ENCODE assay signal across 28 cellular contexts in the genomic region with DNA sequence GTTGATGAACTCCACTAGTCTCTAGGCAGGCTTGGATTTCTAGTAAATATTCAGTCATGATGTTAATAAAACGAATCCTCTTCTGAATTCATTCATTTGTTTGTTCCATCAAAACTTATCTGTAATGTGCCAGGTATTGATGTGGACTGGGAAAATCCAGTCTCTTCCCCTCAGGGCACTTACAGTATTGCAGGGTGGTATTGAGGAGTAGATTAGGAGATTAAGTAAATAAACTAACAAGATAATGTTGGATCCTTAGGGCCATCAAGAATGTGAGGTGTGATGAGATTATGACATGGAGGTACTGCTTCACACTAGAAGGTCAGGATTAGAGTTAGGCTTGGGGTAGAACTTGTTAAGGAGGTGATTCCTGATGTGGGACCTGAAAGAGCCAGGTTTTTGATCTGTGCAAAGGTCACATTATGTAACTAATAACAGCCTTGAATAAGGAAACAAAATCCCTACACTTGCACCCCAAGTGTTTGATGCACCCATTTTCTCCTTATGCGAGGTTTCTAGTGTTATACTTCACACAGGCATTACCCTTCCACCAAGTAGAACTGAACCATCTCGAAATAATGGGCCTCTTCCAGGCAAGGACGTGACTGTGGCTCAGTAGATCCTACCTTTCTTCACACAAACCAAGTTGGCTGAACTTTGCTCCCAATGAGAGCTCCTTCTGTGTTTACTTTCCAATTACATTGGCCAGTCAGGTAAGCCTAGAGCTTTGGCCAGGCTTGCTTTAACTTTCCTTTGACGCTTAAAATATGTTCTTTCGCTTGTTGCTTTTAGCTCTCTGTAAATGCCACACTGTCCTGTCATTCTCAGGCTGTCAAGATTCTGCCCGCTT. TPM values are rescaled to one million over a fixed set of nuclear protein-coding genes. Genes with fewer than 3 reads are reported as not detected.
DNase-seq lines count a peak whose midpoint lies in the region; ATAC-seq and TF ChIP-seq lines count a peak whose summit lies in the region.
"Had no signal": no experiment of that assay in that cellular context is flagged by ENCODE, and none has a peak within 500 bp of the region (broad histone marks: within the 10 kb centered on the region; RNA-seq: fewer than 3 reads in every experiment).

No MANE protein-coding gene starts in this region.

- no peak overlapping the region for H2AFZ ChIP-seq in PC-3 (ENCODE audit: low read length)

- peaks cover 49 to 61% of the 10 kb centered on the region in 2 donors for H3K4me1 Mint-ChIP-seq in natural killer cell treated with Interleukin-12 subunit alpha and Interleukin-12 subunit beta and Interleukin-15 and Interleukin-18, amount 100 ng/mL, for 72 hours (ENCODE audit: low read depth in 2 of 2)

- H3K4me3 Mint-ChIP-seq in natural killer cell treated with Interleukin-12 subunit alpha and Interleukin-12 subunit beta and Interleukin-15 and Interleukin-18, amount 100 ng/mL, for 72 hours: peak overlapping the region; percentile 47
- H3K4me3 Mint-ChIP-seq: activated T-cell treated with anti-CD3 and anti-CD28 coated beads, Interleukin-2, amount 50 U/mL, for 72 hours; dendritic cell treated with granulocyte-macrophage colony-stimulating factor and Interleukin-4, amounts not matched to agents 40 ng/mL and 50 ng/mL, for 4 days; naive thymus-derived CD4-positive, alpha-beta T cell; stimulated activated effector memory CD8-positive, alpha-beta T cell treated with anti-CD3 and anti-CD28 coated beads, Interleukin-12 subunit alpha, Interleukin-12 subunit beta, amount 100 ng/mL, for 72 hours; T-cell had no signal

- no peaks in the 10 kb centered on the region for H3K9me3 ChIP-seq in PC-3 (ENCODE audit: low read length)
- H3K9me3 ChIP-seq: Peyer's patch, SJCRH30, vagina had no signal

- no peaks in the 10 kb centered on the region for H3K36me3 ChIP-seq in PC-3 (ENCODE audit: low read depth, low read length)
- H3K36me3 ChIP-seq: cardiac muscle cell, Peyer's patch, SJCRH30, vagina had no signal

- POLR2A ChIA-PET in PC-3 (lab: Charles Lee; ENCODE audit: unreplicated experiment): no interaction called here

- 0 out of 2 replicates have a peak overlapping the region, but pooled peaks have one; percentile 11 for H3K27ac ChIP-seq in PC-3 (ENCODE audit: low read length)
- H3K27ac ChIP-seq: BLaER1 treated with 17β-estradiol and CSF1 and Interleukin-3, amounts not matched to agents 10 nM and 100 nM; cardiac muscle cell; HL-60; SJCRH30; vagina had no signal

- no peaks in the 10 kb centered on the region for H3K79me2 ChIP-seq in PC-3 (ENCODE audit: low read length)

- peak overlapping the region; percentile 70 to 94 for H3K27ac Mint-ChIP-seq in natural killer cell treated with Interleukin-12 subunit alpha and Interleukin-12 subunit beta and Interleukin-15 and Interleukin-18, amount 100 ng/mL, for 72 hours
- H3K27ac Mint-ChIP-seq: activated T-cell treated with anti-CD3 and anti-CD28 coated beads, Interleukin-2, amount 50 U/mL, for 72 hours; dendritic cell treated with granulocyte-macrophage colony-stimulating factor and Interleukin-4, amounts not matched to agents 40 ng/mL and 50 ng/mL, for 4 days; naive thymus-derived CD4-positive, alpha-beta T cell; stimulated activated effector memory CD8-positive, alpha-beta T cell treated with anti-CD3 and anti-CD28 coated beads, Interleukin-12 subunit alpha, Interleukin-12 subunit beta, amount 100 ng/mL, for 72 hours; T-cell had no signal

- H3K4me3 ChIP-seq in GM12864 (ENCODE audit: low read depth, low read length): no peak overlapping the region
- peak overlapping the region; percentile 11; the same call in 1 of the 2 replicates for H3K4me3 ChIP-seq in PC-3 (ENCODE audit: low read length)
- H3K4me3 ChIP-seq: BLaER1 treated with 17β-estradiol and CSF1 and Interleukin-3, amounts not matched to agents 10 nM and 100 nM; cardiac muscle cell; lung; SJCRH30; vagina had no signal

- no peaks in the 10 kb centered on the region for H3K27me3 ChIP-seq in PC-3 (ENCODE audit: low read length)
- H3K27me3 ChIP-seq: cardiac muscle cell, Peyer's patch, vagina had no signal

- H3K9me2 ChIP-seq in PC-3 (replicated peaks; ENCODE audit: low read length): no peaks in the 10 kb centered on the region

- no TSS peak for BruUV-seq in PC-3 (replicated peaks; lab: Mats Ljungman, UMichigan)

- no peak for ATAC-seq in PC-3
- peak; percentile 94 for ATAC-seq in left lobe of liver
- no peak for ATAC-seq in natural killer cell treated with Interleukin-12 subunit alpha and Interleukin-12 subunit beta and Interleukin-15 and Interleukin-18, amount 100 ng/mL, for 72 hours
- no peak for ATAC-seq in GM19035 (IDR thresholded peaks at IDR 0.05; ENCODE audit: unreplicated experiment)
- ATAC-seq: activated T-cell treated with anti-CD3 and anti-CD28 coated beads, Interleukin-2, amount 50 U/mL, for 72 hours; HCT116; naive thymus-derived CD4-positive, alpha-beta T cell; stimulated activated effector memory CD8-positive, alpha-beta T cell treated with anti-CD3 and anti-CD28 coated beads, Interleukin-12 subunit alpha, Interleukin-12 subunit beta, amount 100 ng/mL, for 72 hours; T-cell had no signal

- peaks cover 10% of the 10 kb centered on the region; the same call in 1 of the 2 replicates for H3K4me1 ChIP-seq in PC-3 (ENCODE audit: insufficient read depth, low read length)
- H3K4me1 ChIP-seq: SJCRH30, vagina had no signal

- H3K27me3 Mint-ChIP-seq in natural killer cell treated with Interleukin-12 subunit alpha and Interleukin-12 subunit beta and Interleukin-15 and Interleukin-18, amount 100 ng/mL, for 72 hours: no peaks in the 10 kb centered on the region
- H3K27me3 Mint-ChIP-seq: dendritic cell treated with granulocyte-macrophage colony-stimulating factor and Interleukin-4, amounts not matched to agents 40 ng/mL and 50 ng/mL, for 4 days; naive thymus-derived CD4-positive, alpha-beta T cell; T-cell had no signal

- H3K36me3 Mint-ChIP-seq in natural killer cell treated with Interleukin-12 subunit alpha and Interleukin-12 subunit beta and Interleukin-15 and Interleukin-18, amount 100 ng/mL, for 72 hours: peaks cover 34% of the 10 kb centered on the region

- peak overlapping the region; percentile 47 for H3K4me2 ChIP-seq in PC-3 (ENCODE audit: low read length)
- H3K4me2 ChIP-seq: BLaER1 treated with 17β-estradiol and CSF1 and Interleukin-3, amounts not matched to agents 10 nM and 100 nM had no signal

- H3K9ac ChIP-seq in PC-3 (ENCODE audit: low read length): no peak overlapping the region
- H3K9ac ChIP-seq: BLaER1 treated with 17β-estradiol and CSF1 and Interleukin-3, amounts not matched to agents 10 nM and 100 nM had no signal

- H3K9me3 Mint-ChIP-seq in natural killer cell treated with Interleukin-12 subunit alpha and Interleukin-12 subunit beta and Interleukin-15 and Interleukin-18, amount 100 ng/mL, for 72 hours: no peaks in the 10 kb centered on the region
- H3K9me3 Mint-ChIP-seq: dendritic cell treated with granulocyte-macrophage colony-stimulating factor and Interleukin-4, amounts not matched to agents 40 ng/mL and 50 ng/mL, for 4 days; T-cell had no signal

- CTCF ChIA-PET in PC-3 (lab: Charles Lee): no interaction called here

- TF ChIP-seq CTCF in GM12864 (IDR thresholded peaks at IDR 0.05; ENCODE audit: low read depth, low read length, missing control alignments) (peak; percentile 11), PC-3 (conservative IDR thresholded peaks at IDR 0.05; ENCODE audit: low read depth, low read length) (no peak)

- no peaks in the 10 kb centered on the region for H3F3A ChIP-seq in PC-3 (ENCODE audit: low read length, unreplicated experiment)

- intact Hi-C loops in PC-3 (cut with micrococcal nuclease): no loop called here

- no peaks in the 10 kb centered on the region for H4K20me1 ChIP-seq in PC-3 (ENCODE audit: low read length)
- H4K20me1 ChIP-seq: BLaER1 treated with 17β-estradiol and CSF1 and Interleukin-3, amounts not matched to agents 10 nM and 100 nM had no signal

- no peak for DNase-seq in GM12864 (ENCODE audit: low read depth)
- DNase-seq in PC-3: peak; percentile 35
- peak; percentile 63 for DNase-seq in left lobe of liver (ENCODE audit: low spot score)
- no peak for DNase-seq in natural killer cell treated with Interleukin-12 subunit alpha and Interleukin-12 subunit beta and Interleukin-15 and Interleukin-18, amount 100 ng/mL, for 72 hours (ENCODE audit: low spot score)
- DNase-seq in cerebellum (ENCODE audit: low spot score): no peak
- no peak for DNase-seq in anterior cingulate cortex (lab: John Stamatoyannopoulos, UW)
- no peak for DNase-seq in hepatic stellate cell (ENCODE audit: low spot score)
- DNase-seq: activated CD4-positive, alpha-beta T cell treated with anti-CD3 and anti-CD28 coated beads for 48 hours; activated naive CD4-positive, alpha-beta T cell treated with anti-CD3 and anti-CD28 coated beads, Interleukin-2, amount 50 U/mL, for 16 hours; activated T-cell treated with anti-CD3 and anti-CD28 coated beads, Interleukin-2, amount 50 U/mL, for 72 hours; islet precursor cell; naive thymus-derived CD4-positive, alpha-beta T cell; NCI-H2081; NCI-H446; retina; SJCRH30; stimulated activated CD4-positive, alpha-beta T cell treated with anti-CD3 and anti-CD28 coated beads, Interleukin-2, amount 100 ng/mL, for 48 hours; T-cell had no signal

RNA-seq across cellular contexts. Expression of gene MCTP2, which starts 16.7 kb away (rescaled TPM):
- total RNA-seq in PC-3 (2014; rRNA removed) (6.2 and 9.8 TPM in 2 replicates), left lobe of liver (6.5 TPM), cerebellum (0.64 TPM)
- total RNA-seq in natural killer cell treated with Interleukin-12 subunit alpha and Interleukin-12 subunit beta and Interleukin-15 and Interleukin-18, amount 100 ng/mL, for 72 hours: 100 to 1,000 TPM; 262 to 344 TPM

Comparison
In these comparisons a context has a peak if more than half of its experiments do, and no peak if none do; other contexts are left out.
1. DNase-seq: peak in PC-3 (single experiment) and left lobe of liver (single experiment); none in GM12864 (single experiment), natural killer cell treated with Interleukin-12 subunit alpha and Interleukin-12 subunit beta and Interleukin-15 and Interleukin-18, amount 100 ng/mL, for 72 hours (single experiment), cerebellum (single experiment), anterior cingulate cortex (0 of 58) and hepatic stellate cell (single experiment).
2. RNA of gene MCTP2, which starts 16.7 kb away (total RNA-seq): 262 to 344 TPM in natural killer cell treated with Interleukin-12 subunit alpha and Interleukin-12 subunit beta and Interleukin-15 and Interleukin-18, amount 100 ng/mL, for 72 hours; 6.5 TPM in left lobe of liver (single experiment), 6.2 to 9.8 TPM in PC-3 and 0.64 TPM in cerebellum (single experiment); every median in the first group is over 10 times any median in the second.